Comparison of ENCODE assay signal across 33 cellular contexts in the genomic region with DNA sequence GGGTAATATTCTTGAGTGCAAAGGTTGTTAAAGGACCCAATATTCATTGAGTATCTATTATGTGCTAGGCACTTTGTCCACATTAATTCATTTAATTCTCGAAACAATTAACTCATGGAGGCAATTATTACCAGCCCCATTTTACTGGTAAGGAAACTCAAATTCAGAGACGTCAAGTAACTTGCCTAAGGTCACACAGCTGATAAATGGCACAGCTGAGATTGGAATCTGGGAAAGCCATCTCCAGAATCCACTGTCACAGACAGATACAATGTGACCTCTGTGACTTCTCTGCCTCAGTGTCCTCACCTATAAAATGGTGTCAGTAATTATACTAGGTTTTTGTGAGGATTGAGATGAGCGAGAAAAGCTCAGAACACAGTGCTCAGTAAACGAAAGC.
DNase-seq lines count a peak whose midpoint lies in the region; ATAC-seq, FAIRE-seq and TF ChIP-seq lines count a peak whose summit lies in the region.
"Had no signal": no experiment of that assay in that cellular context is flagged by ENCODE, and none has a peak within 500 bp of the region (broad histone marks: within the 10 kb centered on the region; RNA-seq: fewer than 3 reads in every experiment).

No MANE protein-coding gene starts in this region.

- H3K27ac ChIP-seq in HepG2 (ENCODE audit: extremely low read length, insufficient read depth, low read length) (no peak overlapping the region), right lobe of liver (no peak overlapping the region), K562 (ENCODE audit: extremely low read depth, low read depth, low read length) (no peak overlapping the region), H1 (ENCODE audit: low read depth, low read length) (no peak overlapping the region)
- H3K27ac ChIP-seq: 22Rv1; A549; BLaER1; BLaER1 treated with 17β-estradiol and CSF1 and Interleukin-3, amounts not matched to agents 10 nM and 100 nM; C4-2B had no signal

- no peak overlapping the region for H2BK15ac ChIP-seq in H1 (ENCODE audit: low read length)

- ATAC-seq in HepG2 (no peak), right lobe of liver (no peak), K562 (no peak), HG02588 (IDR thresholded peaks at IDR 0.05; ENCODE audit: unreplicated experiment) (no peak)
- ATAC-seq: A549; CD8-positive, alpha-beta T cell had no signal

- H3K18ac ChIP-seq in H1 (ENCODE audit: extremely low read depth, low read length), result no peak overlapping the region

- TF ChIP-seq EP300 in HepG2 (IDR thresholded peaks at IDR 0.05; ENCODE audit: low read depth in 2 of 2, low read length in 2 of 2), result no peak
- no peak for TF ChIP-seq EP300 in HepG2 (CRISPR knock-in tag; IDR thresholded peaks at IDR 0.05; ENCODE audit: borderline replicate concordance)
- TF ChIP-seq EP300 in K562 (IDR thresholded peaks at IDR 0.05; ENCODE audit: low read length), result no peak
- no peak for TF ChIP-seq EP300 in H1 (IDR thresholded peaks at IDR 0.05; ENCODE audit: borderline replicate concordance in 1 of 2, low read depth in 2 of 2, low read length in 2 of 2)

- no peak overlapping the region for H3K14ac ChIP-seq in H1 (ENCODE audit: insufficient read length)

- no peak overlapping the region for H2BK12ac ChIP-seq in H1 (ENCODE audit: low read depth, low read length)

- peaks cover 12% of the 10 kb centered on the region for H3K4me1 ChIP-seq in HepG2 (ENCODE audit: insufficient read depth, low read length)
- no peaks in the 10 kb centered on the region for H3K4me1 ChIP-seq in right lobe of liver
- H3K4me1 ChIP-seq in K562 (replicated peaks in 1 of 2; ENCODE audit: control insufficient read depth in 2 of 2, insufficient read depth in 2 of 2, low read length in 2 of 2), result no peaks in the 10 kb centered on the region
- H3K4me1 ChIP-seq in H1 (replicated peaks in 1 of 4; ENCODE audit: control insufficient read depth in 3 of 4, insufficient read depth in 4 of 4, low read length in 3 of 4), result no peaks in the 10 kb centered on the region
- H3K4me1 ChIP-seq in HAP-1, result no peaks in the 10 kb centered on the region
- H3K4me1 ChIP-seq: A549; BLaER1; BLaER1 treated with 17β-estradiol and CSF1 and Interleukin-3, amounts not matched to agents 10 nM and 100 nM had no signal

- no TSS peak for BruUV-seq in HepG2 (replicated peaks; lab: Mats Ljungman, UMichigan)
- no TSS peak for BruUV-seq in K562 (replicated peaks; lab: Mats Ljungman, UMichigan)

- no peak overlapping the region for H4K8ac ChIP-seq in H1 (ENCODE audit: extremely low read depth, insufficient read depth, low read length)

- in situ Hi-C loops in HepG2 (cut with HindIII; ENCODE audit: extremely low pct_ligation_motif_present, low pct_unique_long_range_greater_than_20kb) (no loop called here), K562 (cut with MboI) (no loop called here), HAP-1 (cut with MboI; ENCODE audit: low sequenced_read_pairs) (no loop called here)

- H3K9ac ChIP-seq in HepG2 (ENCODE audit: insufficient read depth, low read depth, low read length) (no peak overlapping the region), K562 (ENCODE audit: insufficient read depth in 1 of 2, low read depth in 2 of 2, low read length in 2 of 2) (no peak overlapping the region), H1 (replicated peaks in 1 of 4; ENCODE audit: extremely low read depth in 1 of 4, low read depth in 3 of 4, low read length in 3 of 4) (no peak overlapping the region)
- H3K9ac ChIP-seq: BLaER1; BLaER1 treated with 17β-estradiol and CSF1 and Interleukin-3, amounts not matched to agents 10 nM and 100 nM had no signal

- H2AK5ac ChIP-seq in H1 (ENCODE audit: low read depth, low read length), result no peak overlapping the region

- no peaks in the 10 kb centered on the region for H3K79me2 ChIP-seq in HepG2 (ENCODE audit: insufficient read depth, low read length)
- no peaks in the 10 kb centered on the region for H3K79me2 ChIP-seq in K562 (ENCODE audit: control insufficient read depth, insufficient read depth, low read length)
- H3K79me2 ChIP-seq in H1 (ENCODE audit: control insufficient read depth in 1 of 2, insufficient read depth in 2 of 2, low read length in 2 of 2), result no peaks in the 10 kb centered on the region

- WGBS in HepG2 (ENCODE audit: low lambda C conversion rate), result 6% methylated on average over 4 of the region's 4 CpGs
- WGBS in right lobe of liver (ENCODE audit: insufficient coverage, low coverage, low lambda C conversion rate, missing lambda C conversion rate), result 47% methylated on average over 4 of the region's 4 CpGs
- 0% methylated on average over 4 of the region's 4 CpGs for WGBS in K562 (ENCODE audit: insufficient coverage, low coverage, missing lambda C conversion rate)
- 89% methylated on average over 4 of the region's 4 CpGs; no CpG with 5 or more reads in 1 of the 2 experiments for WGBS in H1 (ENCODE audit: extremely low coverage in 1 of 2, insufficient coverage in 1 of 2, insufficient read length in 1 of 2, insufficient replicate concordance in 2 of 2, low coverage in 1 of 2, low lambda C conversion rate in 2 of 2, missing lambda C conversion rate in 1 of 2), 2 experiments

- no peaks in the 10 kb centered on the region for H4K20me1 ChIP-seq in HepG2 (ENCODE audit: insufficient read depth, low read length)
- no peaks in the 10 kb centered on the region for H4K20me1 ChIP-seq in K562 (replicated peaks; ENCODE audit: control insufficient read depth, insufficient read depth, low read length)
- H4K20me1 ChIP-seq in H1 (replicated peaks in 1 of 2; ENCODE audit: control insufficient read depth in 1 of 2, insufficient read depth in 2 of 2, low read length in 2 of 2), result no peaks in the 10 kb centered on the region
- H4K20me1 ChIP-seq: BLaER1; BLaER1 treated with 17β-estradiol and CSF1 and Interleukin-3, amounts not matched to agents 10 nM and 100 nM had no signal

- CTCF ChIA-PET in HepG2 (lab: Yijun Ruan, JAX; ENCODE audit: low intra/inter-chr PET ratio, low total read pairs) (no interaction called here), K562 (lab: Yijun Ruan, JAX; ENCODE audit: low intra/inter-chr PET ratio) (no interaction called here), H1 (lab: Charles Lee; ENCODE audit: partially characterized antibody) (no interaction called here)

- no peaks in the 10 kb centered on the region for H3K9me3 ChIP-seq in HepG2 (ENCODE audit: low read length)
- H3K9me3 ChIP-seq in right lobe of liver, result no peaks in the 10 kb centered on the region
- H3K9me3 ChIP-seq in K562 (replicated peaks; ENCODE audit: control insufficient read depth, insufficient read depth, low read depth, low read length), result no peaks in the 10 kb centered on the region
- H3K9me3 ChIP-seq in H1 (ENCODE audit: insufficient read depth in 2 of 2, low read depth in 1 of 2, low read length in 1 of 2), result no peaks in the 10 kb centered on the region
- no peaks in the 10 kb centered on the region for H3K9me3 ChIP-seq in HAP-1
- H3K9me3 ChIP-seq: A549; BE2C; BLaER1; BLaER1 treated with 17β-estradiol and CSF1 and Interleukin-3, amounts not matched to agents 10 nM and 100 nM; Caco-2 had no signal

- H2BK5ac ChIP-seq in H1 (ENCODE audit: low read depth, low read length), result no peak overlapping the region

- H3K4me2 ChIP-seq in HepG2 (ENCODE audit: low read depth, low read length) (no peak overlapping the region), K562 (ENCODE audit: insufficient read depth, low read length) (no peak overlapping the region), H1 (ENCODE audit: insufficient read depth in 1 of 2, low read depth in 2 of 2, low read length in 2 of 2) (no peak overlapping the region)
- H3K4me2 ChIP-seq: A549; BLaER1; BLaER1 treated with 17β-estradiol and CSF1 and Interleukin-3, amounts not matched to agents 10 nM and 100 nM had no signal

- H2BK120ac ChIP-seq in H1 (replicated peaks; ENCODE audit: low read depth, low read length), result no peak overlapping the region

- intact Hi-C loops in HepG2 (cut with micrococcal nuclease; ENCODE audit: unreplicated experiment) (no loop called here), right lobe of liver (cut with DNase I) (no loop called here), K562 (cut with micrococcal nuclease) (no loop called here)

- H3K9me1 ChIP-seq in K562 (ENCODE audit: control insufficient read depth, insufficient read depth, low read length), result no peaks in the 10 kb centered on the region

- H3K23ac ChIP-seq in H1 (ENCODE audit: insufficient read length), result no peak overlapping the region

- H3K79me1 ChIP-seq in H1 (ENCODE audit: low read depth, low read length), result no peaks in the 10 kb centered on the region

- H3K56ac ChIP-seq in H1 (replicated peaks; ENCODE audit: insufficient read length, low read depth, low read length), result no peak overlapping the region

- H3K23me2 ChIP-seq in H1 (ENCODE audit: low read depth, low read length), result no peaks in the 10 kb centered on the region

- DNase-seq in HepG2 (ENCODE audit: low spot score), result no peak
- no peak for DNase-seq in right lobe of liver
- DNase-seq in K562 (ENCODE audit: extremely low read depth in 1 of 4, low spot score in 3 of 4), result no peak
- no peak for DNase-seq in H1 (ENCODE audit: low read depth in 1 of 2, low spot score in 2 of 2)
- no peak for DNase-seq in HAP-1 (ENCODE audit: low spot score in 2 of 2)
- DNase-seq: 8988T; ACHN; AML-193; BE2C; C1 segment of cervical spinal cord; Caco-2; Calu3; CD4-positive, alpha-beta memory T cell; CD4-positive, alpha-beta T cell; CD4-positive, CD25-positive, alpha-beta regulatory T cell; CD8-positive, alpha-beta memory T cell; CD8-positive, alpha-beta T cell; COR-L47; DMS 273 treated with DMSO at 0.1 percent for 48 hours; DMS153; DMS53; DMS79; DMS79 treated with DMSO at 0.1 percent for 48 hours; DND-41; EL had no signal

- TF ChIP-seq CTCF in HepG2 (CRISPR knock-in tag; IDR thresholded peaks at IDR 0.05) (no peak), right lobe of liver (IDR thresholded peaks at IDR 0.05) (no peak), K562 (IDR thresholded peaks at IDR 0.05 in 2 of 3, conservative IDR thresholded peaks at IDR 0.05 in 1 of 3; ENCODE audit: insufficient read depth in 2 of 3, low read depth in 1 of 3, low read length in 3 of 3) (no peak), H1 (IDR thresholded peaks at IDR 0.05; ENCODE audit: control extremely low read depth in 1 of 3, insufficient read depth in 1 of 3, low read depth in 1 of 3, low read length in 3 of 3) (no peak)

- POLR2A ChIA-PET in HepG2 (lab: Yijun Ruan, JAX), result no interaction called here
- POLR2A ChIA-PET in K562 (lab: Yijun Ruan, JAX), result interaction anchor here (0.7 kb wide), 1 partner anchor 140 kb away, joined by 3 read pairs; no protein-coding TSS in a partner anchor
- POLR2A ChIA-PET in H1 (lab: Charles Lee; ENCODE audit: partially characterized antibody), result no interaction called here

- H3K4ac ChIP-seq in H1 (replicated peaks; ENCODE audit: insufficient read length, low read depth, low read length), result no peak overlapping the region

- H3K36me3 ChIP-seq in HepG2 (replicated peaks in 1 of 2; ENCODE audit: control insufficient read depth in 1 of 2, insufficient read depth in 2 of 2, low read length in 2 of 2), result no peaks in the 10 kb centered on the region
- H3K36me3 ChIP-seq in right lobe of liver, result no peaks in the 10 kb centered on the region
- no peaks in the 10 kb centered on the region for H3K36me3 ChIP-seq in K562 (ENCODE audit: control insufficient read depth, insufficient read depth, low read length)
- no peaks in the 10 kb centered on the region for H3K36me3 ChIP-seq in H1 (ENCODE audit: control insufficient read depth in 2 of 4, insufficient read depth in 4 of 4, low read length in 3 of 4)
- H3K36me3 ChIP-seq in HAP-1 (replicated peaks), result no peaks in the 10 kb centered on the region
- H3K36me3 ChIP-seq: BE2C; BLaER1; BLaER1 treated with 17β-estradiol and CSF1 and Interleukin-3, amounts not matched to agents 10 nM and 100 nM had no signal

- H2AFZ ChIP-seq in HepG2 (ENCODE audit: low read length) (no peak overlapping the region), K562 (ENCODE audit: low read depth, low read length) (no peak overlapping the region), H1 (ENCODE audit: low read length) (no peak overlapping the region)

- FAIRE-seq in HepG2 (lab: Jason Lieb, UNC) (no peak), K562 (lab: Jason Lieb, UNC) (no peak), H1 (lab: Jason Lieb, UNC) (no peak)
- FAIRE-seq: A204.1, A549, D721Med had no signal

- H4K5ac ChIP-seq in H1 (ENCODE audit: insufficient read length, low read depth, low read length), result no peak overlapping the region

- TF ChIP-seq POLR2A in HepG2 (IDR thresholded peaks at IDR 0.05; ENCODE audit: insufficient read depth in 1 of 2, low read depth in 2 of 2, low read length in 2 of 2) (no peak), right lobe of liver (IDR thresholded peaks at IDR 0.05) (no peak), K562 (conservative IDR thresholded peaks at IDR 0.05) (no peak), H1 (IDR thresholded peaks at IDR 0.05; ENCODE audit: control extremely low read depth in 1 of 2, low read depth in 2 of 2, low read length in 2 of 2) (no peak)

- H3K27me3 ChIP-seq in HepG2 (ENCODE audit: control insufficient read depth in 1 of 2, insufficient read depth in 2 of 2, low read length in 2 of 2) (no peaks in the 10 kb centered on the region; a peak in 1 of 5 replicates), right lobe of liver (peaks cover 0 to 6% of the 10 kb centered on the region in 2 donors), K562 (ENCODE audit: control insufficient read depth in 2 of 2, insufficient read depth in 2 of 2, low read length in 2 of 2) (peaks cover 4 to 6% of the 10 kb centered on the region in 2 experiments; a peak in 2 of 5 replicates), H1 (replicated peaks in 1 of 4; ENCODE audit: control insufficient read depth in 3 of 4, extremely low read depth in 1 of 4, insufficient read depth in 3 of 4, low read length in 3 of 4) (no peaks in the 10 kb centered on the region), HAP-1 (ENCODE audit: low read depth) (no peaks in the 10 kb centered on the region)
- H3K27me3 ChIP-seq: BLaER1; BLaER1 treated with 17β-estradiol and CSF1 and Interleukin-3, amounts not matched to agents 10 nM and 100 nM had no signal

- H2BK20ac ChIP-seq in H1 (ENCODE audit: low read length), result no peak overlapping the region

- H3K4me3 ChIP-seq in HepG2 (replicated peaks in 1 of 3; ENCODE audit: insufficient read depth in 1 of 3, low read depth in 2 of 3, low read length in 3 of 3), result no peak overlapping the region
- H3K4me3 ChIP-seq in right lobe of liver, result no peak overlapping the region
- no peak overlapping the region for H3K4me3 ChIP-seq in K562
- H3K4me3 ChIP-seq in H1 (ENCODE audit: extremely low read depth in 1 of 4, insufficient read depth in 2 of 4, low read depth in 3 of 4, low read length in 4 of 4), result no peak overlapping the region
- H3K4me3 ChIP-seq in HAP-1, result no peak overlapping the region
- H3K4me3 ChIP-seq: A549; BLaER1; BLaER1 treated with 17β-estradiol and CSF1 and Interleukin-3, amounts not matched to agents 10 nM and 100 nM had no signal

- no peak overlapping the region for H4K91ac ChIP-seq in H1 (replicated peaks; ENCODE audit: insufficient read length, low read length)

- TF ChIP-seq RAD21 in HepG2 (CRISPR knock-in tag; IDR thresholded peaks at IDR 0.05) (no peak), K562 (CRISPR knock-in tag; conservative IDR thresholded peaks at IDR 0.05 in 1 of 2, IDR thresholded peaks at IDR 0.05 in 1 of 2) (no peak), H1 (IDR thresholded peaks at IDR 0.05 in 1 of 2, conservative IDR thresholded peaks at IDR 0.05 in 1 of 2; ENCODE audit: low read depth in 2 of 2, low read length in 2 of 2) (no peak)
